Comparison of ENCODE assay signal across 2 cellular contexts in genomic region chr19:46691104-46691503, GRCh38.
TF ChIP-seq lines count a peak whose summit lies in the region.

No MANE protein-coding gene starts in this region.

TF ChIP-seq in SK-N-SH, 30 proteins besides CTCF, POLR2A, EP300 and RAD21:
- TF ChIP-seq USF2 (IDR thresholded peaks at IDR 0.05; ENCODE audit: borderline replicate concordance, low read depth, low read length) (no peak), FOSL2 (IDR thresholded peaks at IDR 0.05; ENCODE audit: borderline replicate concordance, low read depth) (no peak), FOXM1 (IDR thresholded peaks at IDR 0.05; ENCODE audit: low read depth) (no peak), RCOR1 (IDR thresholded peaks at IDR 0.05; ENCODE audit: low read length) (no peak), TEAD4 (IDR thresholded peaks at IDR 0.05; ENCODE audit: borderline replicate concordance, insufficient read depth) (no peak), ZBTB33 (IDR thresholded peaks at IDR 0.05; ENCODE audit: borderline replicate concordance, low read depth) (no peak), NRF1 (IDR thresholded peaks at IDR 0.05; ENCODE audit: low read depth, low read length) (no peak)

TF ChIP-seq in SK-N-SH treated with all-trans-retinoic acid at 6 μM for 48 hours, 23 proteins besides CTCF, POLR2A, EP300 and RAD21:
- TF ChIP-seq ZC3H10 (CRISPR knock-in tag; IDR thresholded peaks at IDR 0.05) (no peak), BACH2 (CRISPR knock-in tag; IDR thresholded peaks at IDR 0.05; ENCODE audit: borderline replicate concordance) (no peak), PATZ1 (CRISPR knock-in tag; IDR thresholded peaks at IDR 0.05; ENCODE audit: borderline replicate concordance) (no peak), CSDC2 (CRISPR knock-in tag; IDR thresholded peaks at IDR 0.05) (no peak), ARNTL (CRISPR knock-in tag; IDR thresholded peaks at IDR 0.05; ENCODE audit: borderline replicate concordance, low read depth) (no peak), PPARA (CRISPR knock-in tag; IDR thresholded peaks at IDR 0.05; ENCODE audit: borderline replicate concordance) (no peak), ZNF8 (CRISPR knock-in tag; IDR thresholded peaks at IDR 0.05) (no peak), TOX (CRISPR knock-in tag; IDR thresholded peaks at IDR 0.05; ENCODE audit: borderline replicate concordance) (no peak), OSR1 (CRISPR knock-in tag; IDR thresholded peaks at IDR 0.05) (no peak), ISL1 (CRISPR knock-in tag; IDR thresholded peaks at IDR 0.05) (no peak), CREB5 (CRISPR knock-in tag; IDR thresholded peaks at IDR 0.05; ENCODE audit: low read depth) (no peak), GLIS3 (CRISPR knock-in tag; IDR thresholded peaks at IDR 0.05) (no peak), TCF4 (CRISPR knock-in tag; IDR thresholded peaks at IDR 0.05; ENCODE audit: borderline replicate concordance) (no peak), ZNF70 (CRISPR knock-in tag; IDR thresholded peaks at IDR 0.05) (no peak), POU6F1 (CRISPR knock-in tag; IDR thresholded peaks at IDR 0.05; ENCODE audit: borderline replicate concordance, low read depth) (no peak), SNAI2 (CRISPR knock-in tag; IDR thresholded peaks at IDR 0.05) (no peak), ZFP3 (CRISPR knock-in tag; IDR thresholded peaks at IDR 0.05) (no peak), CSRNP3 (CRISPR knock-in tag; IDR thresholded peaks at IDR 0.05) (no peak)
